In the genomic region with DNA sequence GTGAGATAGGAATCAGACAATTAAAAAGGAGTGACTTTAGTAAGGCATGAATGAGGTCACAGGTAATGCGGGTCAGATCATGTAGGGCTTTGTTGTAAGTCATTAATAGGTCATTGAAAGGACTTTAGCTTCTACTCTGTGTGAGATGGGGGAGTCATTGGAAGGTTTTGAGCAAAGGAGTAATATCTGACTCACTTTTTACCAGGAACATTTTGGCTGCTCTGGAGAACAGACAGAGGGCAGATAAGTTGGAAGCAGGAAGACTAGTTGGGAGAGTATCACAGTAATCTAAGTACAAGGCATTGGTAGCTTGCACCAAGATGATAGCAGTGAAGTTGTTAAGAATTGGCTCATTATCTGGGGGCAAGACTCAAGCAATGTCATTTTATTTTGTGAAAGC, we compare ENCODE assay signal across 19 cellular contexts. TPM values are rescaled to one million over a fixed set of nuclear protein-coding genes. Genes with fewer than 3 reads are reported as not detected.
DNase-seq lines count a peak whose midpoint lies in the region; ATAC-seq, FAIRE-seq and TF ChIP-seq lines count a peak whose summit lies in the region.
"Had no signal": no experiment of that assay in that cellular context is flagged by ENCODE, and none has a peak within 500 bp of the region (broad histone marks: within the 10 kb centered on the region; RNA-seq: fewer than 3 reads in every experiment).

No MANE protein-coding gene starts in this region.

- no peak overlapping the region for H2AFZ ChIP-seq in K562 (ENCODE audit: low read depth, low read length)
- H2AFZ ChIP-seq: PC-9 had no signal

- H3K79me2 ChIP-seq in K562 (ENCODE audit: control insufficient read depth, insufficient read depth, low read length), result peaks cover 96% of the 10 kb centered on the region

- CTCF ChIA-PET in activated CD4-positive, alpha-beta T cell treated with anti-CD3 and anti-CD28 coated beads for 36 hours (lab: Charles Lee), result interaction anchor here (0.6 to 1.5 kb wide), 5 partner anchors 9 to 119 kb away, joined by 3 to 5 read pairs (median 4); no protein-coding TSS in a partner anchor
- CTCF ChIA-PET in Panc1 (lab: Charles Lee), result no interaction called here
- CTCF ChIA-PET in K562 (lab: Yijun Ruan, JAX; ENCODE audit: low intra/inter-chr PET ratio), result no interaction called here

- H3K36me3 ChIP-seq in Panc1 (ENCODE audit: control insufficient read depth, insufficient read depth, low read length) (peaks cover 5% of the 10 kb centered on the region; the same call in 1 of the 2 replicates), K562 (ENCODE audit: control insufficient read depth, insufficient read depth, low read length) (peaks cover 24% of the 10 kb centered on the region; the same call in 2 of the 3 replicates)

- no peak overlapping the region for H3K9ac ChIP-seq in K562 (ENCODE audit: insufficient read depth in 1 of 2, low read depth in 2 of 2, low read length in 2 of 2)

- ATAC-seq in activated CD4-positive, alpha-beta T cell treated with anti-CD3 and anti-CD28 coated beads for 36 hours, result no peak
- ATAC-seq in Panc1, result no peak
- peak; percentile 38; the same call in 2 of the 3 replicates for ATAC-seq in K562
- ATAC-seq in natural killer cell, result no peak
- ATAC-seq in GM19035 (IDR thresholded peaks at IDR 0.05; ENCODE audit: unreplicated experiment), result no peak
- ATAC-seq in HG02981 (IDR thresholded peaks at IDR 0.05; ENCODE audit: unreplicated experiment), result no peak
- ATAC-seq: upper lobe of right lung had no signal

- H3K4me3 ChIP-seq in Panc1 (ENCODE audit: low read depth in 2 of 2, low read length in 2 of 2) (no peak overlapping the region), K562 (no peak overlapping the region)
- H3K4me3 ChIP-seq: PC-9, upper lobe of right lung had no signal

- intact Hi-C loops in activated CD4-positive, alpha-beta T cell treated with anti-CD3 and anti-CD28 coated beads for 36 hours (cut with DNase I, micrococcal nuclease), result loop anchor here (5.0 kb wide), 1 partner anchor 116 kb away; no protein-coding TSS in a partner anchor
- intact Hi-C loops in Panc1 (cut with micrococcal nuclease; ENCODE audit: unreplicated experiment), result no loop called here
- intact Hi-C loops in K562 (cut with micrococcal nuclease), result no loop called here
- intact Hi-C loops in natural killer cell (cut with micrococcal nuclease), result loop anchor here (5.0 kb wide), 1 partner anchor 36 kb away; a partner anchor contains a TSS

- H3K36me3 Mint-ChIP-seq in activated CD4-positive, alpha-beta T cell treated with anti-CD3 and anti-CD28 coated beads for 36 hours (ENCODE audit: low read depth), result peaks cover 32% of the 10 kb centered on the region
- H3K36me3 Mint-ChIP-seq in natural killer cell, result no peaks in the 10 kb centered on the region

- H3K4me1 Mint-ChIP-seq in activated CD4-positive, alpha-beta T cell treated with anti-CD3 and anti-CD28 coated beads for 36 hours, result peaks cover 54% of the 10 kb centered on the region
- peaks cover 43 to 53% of the 10 kb centered on the region in 2 donors for H3K4me1 Mint-ChIP-seq in natural killer cell

- no peak for TF ChIP-seq EP300 in K562 (IDR thresholded peaks at IDR 0.05; ENCODE audit: low read length)

- TF ChIP-seq CTCF in Panc1 (IDR thresholded peaks at IDR 0.05) (no peak), K562 (IDR thresholded peaks at IDR 0.05 in 2 of 3, conservative IDR thresholded peaks at IDR 0.05 in 1 of 3; ENCODE audit: insufficient read depth in 2 of 3, low read depth in 1 of 3, low read length in 3 of 3) (no peak), natural killer cell (IDR thresholded peaks at IDR 0.05) (no peak)

- BruUV-seq in Panc1 (replicated peaks; lab: Mats Ljungman, UMichigan) (TSS peak; percentile 52), K562 (replicated peaks; lab: Mats Ljungman, UMichigan) (no TSS peak)

- no peak overlapping the region for H3K4me3 Mint-ChIP-seq in activated CD4-positive, alpha-beta T cell treated with anti-CD3 and anti-CD28 coated beads for 36 hours
- peak overlapping the region; percentile 58 for H3K4me3 Mint-ChIP-seq in natural killer cell

- H3K4me1 ChIP-seq in Panc1 (ENCODE audit: control insufficient read depth, insufficient read depth, low read length) (no peaks in the 10 kb centered on the region), K562 (replicated peaks in 1 of 2; ENCODE audit: control insufficient read depth in 2 of 2, insufficient read depth in 2 of 2, low read length in 2 of 2) (peaks cover 0 to 13% of the 10 kb centered on the region in 2 experiments; a peak in 2 of 5 replicates)
- H3K4me1 ChIP-seq: upper lobe of right lung had no signal

- H3K27ac ChIP-seq in Panc1 (ENCODE audit: low read length) (no peak overlapping the region), K562 (ENCODE audit: extremely low read depth, low read depth, low read length) (peak overlapping the region; percentile 0; the same call in 1 of the 3 replicates)
- H3K27ac ChIP-seq: epithelial cell of prostate, PC-9, upper lobe of right lung had no signal

- no peak overlapping the region; the same call in 1 of the 2 replicates for H3K4me2 ChIP-seq in K562 (ENCODE audit: insufficient read depth, low read length)
- H3K4me2 ChIP-seq: PC-9 had no signal

- no peaks in the 10 kb centered on the region for H4K20me1 ChIP-seq in K562 (replicated peaks; ENCODE audit: control insufficient read depth, insufficient read depth, low read length)

- POLR2A ChIA-PET in activated CD4-positive, alpha-beta T cell treated with anti-CD3 and anti-CD28 coated beads for 36 hours (lab: Charles Lee), result interaction anchor here (1.1 kb wide), 1 partner anchor 25 kb away, joined by 4 read pairs; no protein-coding TSS in a partner anchor
- POLR2A ChIA-PET in Panc1 (lab: Charles Lee), result no interaction called here
- POLR2A ChIA-PET in K562 (lab: Yijun Ruan, JAX), result interaction anchor here (1.2 to 1.3 kb wide), 3 partner anchors 15 to 116 kb away, joined by 3 read pairs; no protein-coding TSS in a partner anchor

- H3K9me1 ChIP-seq in K562 (ENCODE audit: control insufficient read depth, insufficient read depth, low read length), result no peaks in the 10 kb centered on the region

- H3K27me3 Mint-ChIP-seq in activated CD4-positive, alpha-beta T cell treated with anti-CD3 and anti-CD28 coated beads for 36 hours, result no peaks in the 10 kb centered on the region
- no peaks in the 10 kb centered on the region for H3K27me3 Mint-ChIP-seq in natural killer cell (ENCODE audit: low read depth in 2 of 2)

- H3K9me3 ChIP-seq in Panc1 (ENCODE audit: control insufficient read depth, insufficient read depth, low read depth, low read length), result no peaks in the 10 kb centered on the region
- no peaks in the 10 kb centered on the region for H3K9me3 ChIP-seq in K562 (replicated peaks; ENCODE audit: control insufficient read depth, insufficient read depth, low read depth, low read length)
- H3K9me3 ChIP-seq: upper lobe of right lung had no signal

- DNase-seq in activated CD4-positive, alpha-beta T cell treated with anti-CD3 and anti-CD28 coated beads for 36 hours, result no peak
- no peak for DNase-seq in activated CD4-positive, alpha-beta T cell treated with anti-CD3 and anti-CD28 coated beads for 48 hours
- DNase-seq in Panc1 (ENCODE audit: low read depth, low spot score) (no peak), K562 (ENCODE audit: extremely low read depth in 1 of 4, low spot score in 3 of 4) (peak in 1 of 4 experiments; percentile 51), natural killer cell (no peak)
- DNase-seq in stimulated activated CD4-positive, alpha-beta T cell treated with anti-CD3 and anti-CD28 coated beads, Interleukin-2, amount 100 ng/mL, for 24 hours, result no peak
- DNase-seq: anterior cingulate cortex, glutamatergic neuron, H7, mesendoderm, NCI-H69, nucleus accumbens, PC-9, upper lobe of right lung had no signal

- in situ Hi-C loops in Panc1 (cut with HindIII; ENCODE audit: low pct_unique_long_range_greater_than_20kb, low sequenced_read_pairs), result no loop called here
- in situ Hi-C loops in K562 (cut with MboI), result loop anchor here (5.0 kb wide), 1 partner anchor 116 kb away; no protein-coding TSS in a partner anchor

- H3K27ac Mint-ChIP-seq in activated CD4-positive, alpha-beta T cell treated with anti-CD3 and anti-CD28 coated beads for 36 hours, result peak overlapping the region; percentile 78
- H3K27ac Mint-ChIP-seq in natural killer cell, result peak overlapping the region; percentile 69 to 79

- peak; percentile 6 for FAIRE-seq in K562 (lab: Jason Lieb, UNC)
- FAIRE-seq: colon, islet of Langerhans had no signal

- no peak for TF ChIP-seq RAD21 in K562 (CRISPR knock-in tag; conservative IDR thresholded peaks at IDR 0.05 in 1 of 2, IDR thresholded peaks at IDR 0.05 in 1 of 2)

- H3K9me3 Mint-ChIP-seq in activated CD4-positive, alpha-beta T cell treated with anti-CD3 and anti-CD28 coated beads for 36 hours (ENCODE audit: low read depth), result no peaks in the 10 kb centered on the region
- H3K9me3 Mint-ChIP-seq in natural killer cell, result no peaks in the 10 kb centered on the region

- no peaks in the 10 kb centered on the region for H3K27me3 ChIP-seq in Panc1 (ENCODE audit: control insufficient read depth, insufficient read depth, low read length)
- no peaks in the 10 kb centered on the region for H3K27me3 ChIP-seq in K562 (ENCODE audit: control insufficient read depth in 2 of 2, insufficient read depth in 2 of 2, low read length in 2 of 2)
- H3K27me3 ChIP-seq: upper lobe of right lung had no signal

- 27% methylated on average over 1 of the region's 1 CpG for WGBS in K562 (ENCODE audit: insufficient coverage, low coverage, missing lambda C conversion rate)

- TF ChIP-seq POLR2A in K562 (conservative IDR thresholded peaks at IDR 0.05), result no peak

RNA-seq across cellular contexts. Expression of a gene that starts 37.4 kb away (rescaled TPM):
- 100 to 1,000 TPM; 224 to 306 TPM for total RNA-seq in activated CD4-positive, alpha-beta T cell treated with anti-CD3 and anti-CD28 coated beads for 36 hours
- total RNA-seq in Panc1 (2021; ENCODE audit: unreplicated experiment), result 58.9 TPM
- polyA plus RNA-seq in Panc1 (2012; ENCODE audit: insufficient read length), result 33.6 TPM
- total RNA-seq in K562 (2011; cell fraction: chromatin; rRNA removed; ENCODE audit: low replicate concordance), result 61.3 and 233 TPM in 2 replicates
- 22.8 and 41.1 TPM in 2 replicates for total RNA-seq in K562 (2011; cell fraction: nucleolus; rRNA removed)
- 69.0 and 96.6 TPM in 2 replicates for total RNA-seq in K562 (2011; cell fraction: nucleoplasm; rRNA removed)
- total RNA-seq in K562 (2014; rRNA removed), result 53.6 and 61.9 TPM in 2 replicates
- 97.1 and 114 TPM in 2 replicates for total RNA-seq in K562 (2014; rRNA removed; fragmentation: Illumina TruSeq; extraction: Trizol)
- 74.4 and 77.6 TPM in 2 replicates for total RNA-seq in K562 (2015; rRNA removed; fragmentation: Illumina TruSeq; extraction: Trizol)
- total RNA-seq in K562 (2021), result 84.7 and 90.6 TPM in 2 replicates
- polyA plus RNA-seq in K562 (2011; rRNA removed), result 47.9 and 83.4 TPM in 2 replicates
- polyA plus RNA-seq in K562 (2011; cell fraction: cytosol; rRNA removed), result 16.3 and 32.6 TPM in 2 replicates
- 22.2 and 27.0 TPM in 2 replicates for polyA plus RNA-seq in K562 (2011; cell fraction: nucleus; rRNA removed)
- polyA plus RNA-seq in K562 (2012), result 68.3 and 93.3 TPM in 2 replicates
- polyA plus RNA-seq in K562 (2014; fragmentation: Illumina TruSeq; extraction: Trizol), result 117 and 126 TPM in 2 replicates
- 10 to 100 TPM; 42.6 to 48.3 TPM for polyA plus RNA-seq in K562 (2014; fragmentation: Nextera tagmentation; extraction: Ambion mirVana)
- polyA plus RNA-seq in K562 (2014; rRNA removed), result 57.2 and 60.4 TPM in 2 replicates
- 210 and 230 TPM in 2 replicates for polyA minus RNA-seq in K562 (2011; rRNA and poly(A)+ RNA removed)
- 73.6 and 84.8 TPM in 2 replicates for polyA minus RNA-seq in K562 (2011; cell fraction: cytosol; rRNA and poly(A)+ RNA removed)
- polyA minus RNA-seq in K562 (2011; cell fraction: nucleus; rRNA and poly(A)+ RNA removed), result 28.1 and 45.8 TPM in 2 replicates
- 10 to 100 TPM; 80.4 to 95.2 (median 80.6) TPM for total RNA-seq in natural killer cell

Comparison
In these comparisons a context has a peak if more than half of its experiments do, and no peak if none do; other contexts are left out.
1. intact Hi-C loops: an anchor here in activated CD4-positive, alpha-beta T cell treated with anti-CD3 and anti-CD28 coated beads for 36 hours (5.0 kb wide) and natural killer cell (5.0 kb wide); none called in Panc1 and K562.